In genomic region chr2:219477815-219478214, GRCh38 we compare ENCODE assay signal across 27 cellular contexts. TPM values are rescaled to one million over a fixed set of nuclear protein-coding genes. Genes with fewer than 3 reads are reported as not detected.
"Had no signal": no experiment of that assay in that cellular context is flagged by ENCODE, and none has a peak within 500 bp of the region (broad histone marks: within the 10 kb centered on the region; RNA-seq: fewer than 3 reads in every experiment).

No MANE protein-coding gene starts in this region.

- H3K36me3 ChIP-seq: lower lobe of right lung, suprapubic skin had no signal

- H3K27ac ChIP-seq: body of pancreas, cardiac muscle cell, foreskin keratinocyte, lower lobe of right lung, skin epidermis, suprapubic skin had no signal

- H3K4me3 ChIP-seq: body of pancreas, cardiac muscle cell, lower lobe of right lung, skin epidermis, suprapubic skin had no signal

- ATAC-seq: activated CD8-positive, alpha-beta T cell treated with anti-CD3 and anti-CD28 coated beads, Interleukin-2, amount 10 ng/mL, durations not matched to agents 7 days and 5 days; activated naive CD8-positive, alpha-beta T cell treated with anti-CD3 and anti-CD28 coated beads, Interleukin-2, amount 50 U/mL, for 24 hours; body of pancreas; foreskin keratinocyte; left colon; lower lobe of right lung; naive thymus-derived CD4-positive, alpha-beta T cell; stimulated activated effector memory CD8-positive, alpha-beta T cell treated with anti-CD3 and anti-CD28 coated beads, Interleukin-12 subunit alpha, Interleukin-12 subunit beta, amount 100 ng/mL, for 72 hours; stimulated activated naive CD8-positive, alpha-beta T cell treated with anti-CD3 and anti-CD28 coated beads, Interleukin-15, amount 100 ng/mL, for 72 hours; T-cell had no signal

- H3K4me1 ChIP-seq: body of pancreas, foreskin keratinocyte, lower lobe of right lung, suprapubic skin had no signal

- H3K9me3 ChIP-seq: body of pancreas, lower lobe of right lung, SK-N-SH, suprapubic skin had no signal

- DNase-seq: activated CD4-positive, alpha-beta T cell treated with anti-CD3 and anti-CD28 coated beads for 1 hour; activated CD4-positive, alpha-beta T cell treated with anti-CD3 and anti-CD28 coated beads, Interleukin-2, amount 50 U/mL, for 1 hour; activated CD8-positive, alpha-beta T cell treated with anti-CD3 and anti-CD28 coated beads, Interleukin-2, amount 10 ng/mL, durations not matched to agents 7 days and 5 days; activated gamma-delta T cell; activated naive CD4-positive, alpha-beta T cell treated with anti-CD3 and anti-CD28 coated beads, Interleukin-2, amount 50 U/mL, for 16 hours; activated naive CD8-positive, alpha-beta T cell treated with anti-CD3 and anti-CD28 coated beads, Interleukin-2, amount 50 U/mL, for 24 hours; body of pancreas; effector CD4-positive, alpha-beta T cell; foreskin keratinocyte; glutamatergic neuron; hypothalamus; left colon; lower lobe of right lung; mesendoderm; naive thymus-derived CD4-positive, alpha-beta T cell; SK-N-SH; stimulated activated CD4-positive, alpha-beta T cell treated with anti-CD3 and anti-CD28 coated beads, Interleukin-2, amount 100 ng/mL, for 24 hours; stimulated activated naive CD8-positive, alpha-beta T cell treated with anti-CD3 and anti-CD28 coated beads, Interleukin-15, amount 100 ng/mL, for 72 hours; T-cell; trophoblast cell had no signal

- H3K9ac ChIP-seq: SK-N-SH had no signal

- H3K27me3 ChIP-seq: cardiac muscle cell had no signal

RNA-seq across cellular contexts. Expression of gene ASIC4, which starts 36.5 kb away (rescaled TPM):
- total RNA-seq: activated CD8-positive, alpha-beta T cell treated with anti-CD3 and anti-CD28 coated beads, Interleukin-2, amount 10 ng/mL, durations not matched to agents 7 days and 5 days; body of pancreas; epithelial cell of proximal tubule; foreskin keratinocyte; left colon; mucosa of gallbladder; suprapubic skin had no signal
- polyA plus RNA-seq: foreskin keratinocyte; naive thymus-derived CD4-positive, alpha-beta T cell had no signal

RNA-seq across cellular contexts. Expression of gene DES, which starts 59.6 kb away (rescaled TPM):
- total RNA-seq: activated CD8-positive, alpha-beta T cell treated with anti-CD3 and anti-CD28 coated beads, Interleukin-2, amount 10 ng/mL, durations not matched to agents 7 days and 5 days; activated T-helper 1 cell treated with anti-CD3 and anti-CD28 coated beads, Interleukin-12 subunit alpha, Interleukin-12 subunit beta, Interleukin-2, Interleukin-4 antibody, amounts not matched to agents 30 ng/mL and 10 ng/mL and 1 ng/mL, durations not matched to agents 14 hours and 24 hours and 36 hours; epithelial cell of proximal tubule; foreskin keratinocyte had no signal
- polyA plus RNA-seq: naive thymus-derived CD4-positive, alpha-beta T cell had no signal
